ENCODE assay signal across 1 cellular context in the genomic region with DNA sequence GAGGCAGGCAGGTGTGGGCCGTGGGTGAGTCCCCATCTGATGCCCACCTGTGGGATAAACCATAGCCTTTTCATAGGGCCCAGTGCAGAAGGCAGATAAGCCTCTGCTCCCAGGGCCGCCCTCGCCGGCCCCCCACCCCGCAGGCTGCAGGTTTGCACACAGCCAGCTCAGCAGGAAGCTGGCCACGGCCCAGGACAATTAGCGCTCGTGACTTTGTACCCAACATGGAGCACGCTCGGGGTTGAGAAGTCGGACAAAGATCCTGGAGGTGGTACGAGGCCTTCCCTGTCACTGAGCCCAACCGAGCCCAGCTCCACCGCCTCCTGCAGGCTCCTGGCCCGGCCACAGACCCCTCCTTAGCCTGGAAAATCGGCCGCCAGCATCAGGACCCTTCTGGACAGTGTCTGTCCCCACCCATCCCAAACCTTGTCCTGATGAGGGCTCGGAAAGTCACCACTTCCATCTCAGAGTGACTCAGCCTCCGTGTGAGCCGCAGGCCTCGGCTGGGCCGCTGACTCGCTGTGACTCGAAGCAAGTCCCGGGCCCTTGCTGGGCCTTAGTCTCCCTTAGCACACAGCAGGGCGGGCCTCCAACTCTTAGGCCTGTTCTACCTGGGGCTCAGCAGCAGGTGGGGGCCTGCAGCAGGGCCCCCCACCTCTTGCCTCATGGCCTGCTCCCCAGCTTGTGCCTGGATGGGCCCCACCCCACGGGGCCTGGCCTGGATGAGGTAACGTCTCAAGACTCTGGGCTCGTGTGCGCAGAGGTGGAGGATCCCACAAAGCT.
TF ChIP-seq lines count a peak whose summit lies in the region.

No MANE protein-coding gene starts in this region.

TF ChIP-seq in GM23338, 12 proteins besides CTCF, POLR2A, EP300 and RAD21 (continued from another document):
- TF ChIP-seq EZH2phosphoT487 (IDR thresholded peaks at IDR 0.05; ENCODE audit: unreplicated experiment) (no peak), POLR2AphosphoS5 (IDR thresholded peaks at IDR 0.05; ENCODE audit: low read depth) (no peak)
- TF ChIP-seq, protein P1, sequence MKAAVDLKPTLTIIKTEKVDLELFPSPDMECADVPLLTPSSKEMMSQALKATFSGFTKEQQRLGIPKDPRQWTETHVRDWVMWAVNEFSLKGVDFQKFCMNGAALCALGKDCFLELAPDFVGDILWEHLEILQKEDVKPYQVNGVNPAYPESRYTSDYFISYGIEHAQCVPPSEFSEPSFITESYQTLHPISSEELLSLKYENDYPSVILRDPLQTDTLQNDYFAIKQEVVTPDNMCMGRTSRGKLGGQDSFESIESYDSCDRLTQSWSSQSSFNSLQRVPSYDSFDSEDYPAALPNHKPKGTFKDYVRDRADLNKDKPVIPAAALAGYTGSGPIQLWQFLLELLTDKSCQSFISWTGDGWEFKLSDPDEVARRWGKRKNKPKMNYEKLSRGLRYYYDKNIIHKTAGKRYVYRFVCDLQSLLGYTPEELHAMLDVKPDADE (IDR thresholded peaks at IDR 0.05): no peak
